15 cellular contexts compared by ENCODE assay signal in genomic region chr2:168526641-168527040, GRCh38.
DNase-seq lines count a peak whose midpoint lies in the region; ATAC-seq and TF ChIP-seq lines count a peak whose summit lies in the region.
"Had no signal": no experiment of that assay in that cellular context is flagged by ENCODE, and none has a peak within 500 bp of the region (broad histone marks: within the 10 kb centered on the region; RNA-seq: fewer than 3 reads in every experiment).

No MANE protein-coding gene starts in this region.

- H3K4me1 ChIP-seq in adrenal gland (replicated peaks in 1 of 2): peaks cover 7 to 75% of the 10 kb centered on the region in 2 donors
- peaks cover 7% of the 10 kb centered on the region for H3K4me1 ChIP-seq in prostate gland (replicated peaks)
- H3K4me1 ChIP-seq in MM.1S (ENCODE audit: low read length): no peaks in the 10 kb centered on the region
- no peaks in the 10 kb centered on the region for H3K4me1 ChIP-seq in effector memory CD4-positive, alpha-beta T cell (ENCODE audit: control insufficient read depth, insufficient read depth, low read length, poor library complexity, severe bottlenecking)

- ATAC-seq in GM21381 (IDR thresholded peaks at IDR 0.05; ENCODE audit: unreplicated experiment): no peak

- H3K4me2 ChIP-seq in MM.1S (ENCODE audit: low read depth, low read length): no peak overlapping the region

- H3K4me3 ChIP-seq in adrenal gland (no peak overlapping the region), prostate gland (no peak overlapping the region), MM.1S (ENCODE audit: low read length) (no peak overlapping the region)
- H3K4me3 ChIP-seq in effector memory CD4-positive, alpha-beta T cell (ENCODE audit: insufficient read depth, low read depth, low read length, poor library complexity, severe bottlenecking): no peak overlapping the region
- H3K4me3 ChIP-seq: upper lobe of left lung had no signal

- no peak overlapping the region for H2AFZ ChIP-seq in MM.1S (ENCODE audit: low read length)

- no peaks in the 10 kb centered on the region for H4K20me1 ChIP-seq in MM.1S (ENCODE audit: insufficient read depth, low read length)

- DNase-seq in AG20443 (ENCODE audit: low spot score): peak; percentile 26
- DNase-seq in adrenal gland: peak in 6 of 7 donors; percentile 22 to 87 (median 38)
- peak; percentile 9 for DNase-seq in fibroblast of the conjunctiva (ENCODE audit: low read depth)
- peak; percentile 65 for DNase-seq in prostate gland (ENCODE audit: low spot score)
- DNase-seq in MM.1S: no peak
- no peak for DNase-seq in effector memory CD4-positive, alpha-beta T cell
- no peak for DNase-seq in SHP77 treated with DMSO at 0.1 percent for 48 hours (lab: John Stamatoyannopoulos, UW)
- DNase-seq: activated CD8-positive, alpha-beta memory T cell treated with anti-CD3 and anti-CD28 coated beads for 24 hours; activated gamma-delta T cell treated with Interleukin-2 at 50 U/mL for 16 hours; AML-193; NCI-H1417 treated with DMSO at 0.1 percent for 48 hours; NCI-H526; RPMI8226; upper lobe of left lung had no signal

- intact Hi-C loops in adrenal gland (cut with DNase I) (no loop called here), prostate gland (cut with DNase I) (loop anchor here (5.0 kb wide), 1 partner anchor 106 kb away; no protein-coding TSS in a partner anchor)

- H3K36me3 ChIP-seq in adrenal gland (replicated peaks in 1 of 2) (no peaks in the 10 kb centered on the region), prostate gland (no peaks in the 10 kb centered on the region), MM.1S (replicated peaks; ENCODE audit: insufficient read depth, low read length) (no peaks in the 10 kb centered on the region)
- no peaks in the 10 kb centered on the region for H3K36me3 ChIP-seq in effector memory CD4-positive, alpha-beta T cell (ENCODE audit: control insufficient read depth, insufficient read depth, low read length)
- H3K36me3 ChIP-seq: upper lobe of left lung had no signal

- peaks cover 86% of the 10 kb centered on the region for H3K79me2 ChIP-seq in MM.1S (ENCODE audit: low read length)

- 18 to 40% (median 31%) methylated on average over 3 of the region's 3 CpGs for WGBS in adrenal gland, 4 donors
- WGBS in prostate gland: 15% methylated on average over 3 of the region's 3 CpGs

- no peaks in the 10 kb centered on the region for H3K9me2 ChIP-seq in MM.1S (replicated peaks; ENCODE audit: insufficient read depth, low read length)

- TF ChIP-seq CTCF in adrenal gland (IDR thresholded peaks at IDR 0.05) (no peak), prostate gland (IDR thresholded peaks at IDR 0.05) (no peak), MM.1S (IDR thresholded peaks at IDR 0.05; ENCODE audit: low read length) (no peak)

- H3K9ac ChIP-seq in MM.1S (ENCODE audit: low read length): no peak overlapping the region

- H3K27me3 ChIP-seq in adrenal gland (no peaks in the 10 kb centered on the region), prostate gland (replicated peaks; ENCODE audit: insufficient read depth) (no peaks in the 10 kb centered on the region), MM.1S (replicated peaks; ENCODE audit: insufficient read depth, low read length) (no peaks in the 10 kb centered on the region)
- H3K27me3 ChIP-seq in effector memory CD4-positive, alpha-beta T cell (replicated peaks; ENCODE audit: control insufficient read depth, insufficient read depth, low read length, poor library complexity, severe bottlenecking): no peaks in the 10 kb centered on the region
- H3K27me3 ChIP-seq: upper lobe of left lung had no signal

- no peaks in the 10 kb centered on the region for H3F3A ChIP-seq in MM.1S (ENCODE audit: insufficient read depth, low read length)

- H3K27ac ChIP-seq in adrenal gland (peak overlapping the region in 2 of 5 donors; percentile 57 to 62), prostate gland (peak overlapping the region; percentile 41), MM.1S (ENCODE audit: low read length) (no peak overlapping the region)
- no peak overlapping the region for H3K27ac ChIP-seq in effector memory CD4-positive, alpha-beta T cell (ENCODE audit: insufficient read depth, low read length, poor library complexity, severe bottlenecking)

- TF ChIP-seq POLR2A in adrenal gland (IDR thresholded peaks at IDR 0.05): no peak
- no peak for TF ChIP-seq POLR2A in prostate gland (IDR thresholded peaks at IDR 0.05)

- H3K9me3 ChIP-seq in adrenal gland (replicated peaks in 1 of 3): no peaks in the 10 kb centered on the region
- no peaks in the 10 kb centered on the region for H3K9me3 ChIP-seq in prostate gland
- no peaks in the 10 kb centered on the region for H3K9me3 ChIP-seq in MM.1S (replicated peaks; ENCODE audit: insufficient read depth, low read length)
- no peaks in the 10 kb centered on the region for H3K9me3 ChIP-seq in effector memory CD4-positive, alpha-beta T cell (ENCODE audit: control insufficient read depth, low read length)
- H3K9me3 ChIP-seq: upper lobe of left lung had no signal

Comparison
In these comparisons a context has a peak if more than half of its experiments do, and no peak if none do; other contexts are left out.
1. DNase-seq: peak in AG20443 (single experiment), adrenal gland (6 of 7), fibroblast of the conjunctiva (single experiment) and prostate gland (single experiment); none in MM.1S (single experiment), effector memory CD4-positive, alpha-beta T cell (0 of 3) and SHP77 treated with DMSO at 0.1 percent for 48 hours (single experiment).
2. H3K27ac ChIP-seq: peak in prostate gland (2 of 2); none in MM.1S (single experiment) and effector memory CD4-positive, alpha-beta T cell (single experiment).